ENCODE assay signal across 22 cellular contexts in the genomic region with DNA sequence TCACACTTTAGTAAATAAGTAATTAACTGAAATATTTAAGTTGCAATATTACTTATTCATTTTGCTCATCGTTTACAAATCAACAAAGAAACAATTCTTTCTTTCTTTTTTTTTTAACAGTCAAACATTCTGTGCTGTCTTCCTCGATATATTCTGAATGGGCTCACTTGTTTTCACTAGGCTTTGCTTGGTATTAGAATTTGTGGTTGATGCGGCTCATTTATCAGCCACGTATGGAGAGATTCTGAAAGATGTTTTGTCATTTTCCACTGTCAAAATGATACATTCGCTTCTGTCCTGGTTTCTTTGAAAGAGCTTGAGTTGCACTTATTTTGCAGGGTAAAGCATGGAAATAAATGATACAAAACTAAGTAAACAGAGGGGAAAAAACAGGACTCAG.
DNase-seq lines count a peak whose midpoint lies in the region; ATAC-seq and TF ChIP-seq lines count a peak whose summit lies in the region.
"Had no signal": no experiment of that assay in that cellular context is flagged by ENCODE, and none has a peak within 500 bp of the region (broad histone marks: within the 10 kb centered on the region; RNA-seq: fewer than 3 reads in every experiment).

No MANE protein-coding gene starts in this region.

- peak overlapping the region in 41 of 59 donors; percentile 1 to 54 (median 23) for H3K4me3 ChIP-seq in dorsolateral prefrontal cortex
- H3K4me3 ChIP-seq: BLaER1 treated with 17β-estradiol and CSF1 and Interleukin-3, amounts not matched to agents 10 nM and 100 nM; GM12878 had no signal

- TF ChIP-seq CTCF in dorsolateral prefrontal cortex (IDR thresholded peaks at IDR 0.05 in 54 of 56, conservative IDR thresholded peaks at IDR 0.05 in 2 of 56; ENCODE audit: low read depth in 1 of 56, partially characterized antibody in 56 of 56) = peak in 3 of 56 donors; percentile 9 to 24 (median 15)

- H3K27ac ChIP-seq in dorsolateral prefrontal cortex (peak overlapping the region in 58 of 59 donors; percentile 0 to 94 (median 84)), layer of hippocampus (ENCODE audit: low read depth, low read length) (peak overlapping the region; percentile 54), substantia nigra (ENCODE audit: low read depth, low read length, poor library complexity, severe bottlenecking) (peak overlapping the region; percentile 69)
- H3K27ac ChIP-seq: BLaER1 treated with 17β-estradiol and CSF1 and Interleukin-3, amounts not matched to agents 10 nM and 100 nM; HL-60; KMS-11; RWPE1 had no signal

- no peaks in the 10 kb centered on the region for H3K27me3 ChIP-seq in dorsolateral prefrontal cortex
- no peaks in the 10 kb centered on the region for H3K27me3 ChIP-seq in layer of hippocampus (ENCODE audit: control insufficient read depth, insufficient read depth, low read length)
- H3K27me3 ChIP-seq: BLaER1 treated with 17β-estradiol and CSF1 and Interleukin-3, amounts not matched to agents 10 nM and 100 nM had no signal

- intact Hi-C loops in dorsolateral prefrontal cortex (cut with DNase I) = no loop called here
- intact Hi-C loops in left cardiac atrium (cut with DNase I) = no loop called here

- DNase-seq in COLO829 (ENCODE audit: low spot score) (peak; percentile 84), dorsolateral prefrontal cortex (no peak), substantia nigra (lab: John Stamatoyannopoulos, UW) (peak in 1 of 49 donors; percentile 3), NOMO-1 treated with dmso at 0.1 percent for 144 hours (lab: John Stamatoyannopoulos, UW; ENCODE audit: unreplicated experiment) (no peak), left cardiac atrium (no peak)
- DNase-seq: CD4-positive, alpha-beta T cell; COR-L47; DMS53; EL; GDM1; MM.1S; NCI-H2029; NCI-H2227 treated with DMSO at 0.1 percent for 48 hours; SHP77 had no signal

- ATAC-seq in left cardiac atrium = no peak
- ATAC-seq in GM18511 (IDR thresholded peaks at IDR 0.05; ENCODE audit: unreplicated experiment) = no peak
- ATAC-seq: GM12878, Panc1 had no signal
